8 cellular contexts compared by ENCODE assay signal in genomic region chr7:4849390-4849789, GRCh38. TPM values are rescaled to one million over a fixed set of nuclear protein-coding genes. Genes with fewer than 3 reads are reported as not detected.
DNase-seq lines count a peak whose midpoint lies in the region; FAIRE-seq and TF ChIP-seq lines count a peak whose summit lies in the region.

No MANE protein-coding gene starts in this region.

- dilution Hi-C loops in endothelial cell of umbilical vein (cut with MboI; ENCODE audit: extremely low pct_ligation_motif_present, low sequenced_read_pairs): no loop called here

- H3K9me1 ChIP-seq in endothelial cell of umbilical vein (replicated peaks; ENCODE audit: control insufficient read depth, extremely low read depth, insufficient read depth, low read length): no peaks in the 10 kb centered on the region

- H3K9me3 ChIP-seq in endothelial cell of umbilical vein (replicated peaks; ENCODE audit: control insufficient read depth, insufficient read depth, low read length) (no peaks in the 10 kb centered on the region), ovary (peaks cover 0 to 4% of the 10 kb centered on the region in 2 donors), ascending aorta (peaks cover 0 to 5% of the 10 kb centered on the region in 2 donors)

- CTCF ChIA-PET in endothelial cell of umbilical vein (lab: Charles Lee): interaction anchor here (1.0 to 2.2 kb wide), 11 partner anchors 19 to 369 kb away, joined by 3 to 13 read pairs (median 4); partner anchors contain the start of gene RADIL

- no peak overlapping the region for H3K4me3 Mint-ChIP-seq in progenitor cell of endocrine pancreas (ENCODE audit: low read depth)

- no peak overlapping the region for H3K9ac ChIP-seq in endothelial cell of umbilical vein (replicated peaks; ENCODE audit: extremely low read depth, insufficient read depth, low read length)

- H4K20me1 ChIP-seq in endothelial cell of umbilical vein (replicated peaks; ENCODE audit: control insufficient read depth, extremely low read depth, insufficient read depth, low read length): no peaks in the 10 kb centered on the region

- H2AFZ ChIP-seq in endothelial cell of umbilical vein (ENCODE audit: low read depth, low read length): no peak overlapping the region

- H3K36me3 Mint-ChIP-seq in progenitor cell of endocrine pancreas (ENCODE audit: insufficient read depth): peaks cover 2% of the 10 kb centered on the region

- no peaks in the 10 kb centered on the region for H3K79me2 ChIP-seq in endothelial cell of umbilical vein (ENCODE audit: control insufficient read depth, insufficient read depth, low read length)

- peaks cover 5% of the 10 kb centered on the region for H3K9me3 Mint-ChIP-seq in progenitor cell of endocrine pancreas (ENCODE audit: low read depth)

- peak; percentile 43 for TF ChIP-seq CTCF in GM12873 (IDR thresholded peaks at IDR 0.05; ENCODE audit: insufficient read depth, low read depth, low read length, missing control alignments)
- TF ChIP-seq CTCF in endothelial cell of umbilical vein (IDR thresholded peaks at IDR 0.05; ENCODE audit: extremely low read depth in 1 of 2, insufficient read depth in 1 of 2, low read depth in 1 of 2, low read length in 2 of 2): peak; percentile 23 to 39
- peak; percentile 30 for TF ChIP-seq CTCF in progenitor cell of endocrine pancreas (IDR thresholded peaks at IDR 0.05; ENCODE audit: unreplicated experiment)
- no peak for TF ChIP-seq CTCF in ovary (IDR thresholded peaks at IDR 0.05)
- peak in 1 of 3 experiments; percentile 12 for TF ChIP-seq CTCF in ascending aorta (IDR thresholded peaks at IDR 0.05)

- POLR2A ChIA-PET in endothelial cell of umbilical vein (lab: Charles Lee): no interaction called here

- H3K4me1 ChIP-seq in endothelial cell of umbilical vein (ENCODE audit: control insufficient read depth, extremely low read depth, insufficient read depth, low read length): peaks cover 2% of the 10 kb centered on the region
- no peaks in the 10 kb centered on the region for H3K4me1 ChIP-seq in ovary (ENCODE audit: insufficient read depth)
- no peaks in the 10 kb centered on the region for H3K4me1 ChIP-seq in ascending aorta

- no peaks in the 10 kb centered on the region for H3K36me3 ChIP-seq in endothelial cell of umbilical vein (ENCODE audit: control insufficient read depth in 2 of 2, extremely low read depth in 1 of 2, insufficient read depth in 2 of 2, low read length in 2 of 2)
- H3K36me3 ChIP-seq in ovary: no peaks in the 10 kb centered on the region
- H3K36me3 ChIP-seq in ascending aorta: no peaks in the 10 kb centered on the region

- H3K27me3 ChIP-seq in endothelial cell of umbilical vein (ENCODE audit: control insufficient read depth in 2 of 2, insufficient read depth in 2 of 2, low read length in 2 of 2) (peaks cover 0 to 3% of the 10 kb centered on the region in 2 experiments), ovary (no peaks in the 10 kb centered on the region), ascending aorta (no peaks in the 10 kb centered on the region)

- peak; percentile 37 for FAIRE-seq in endothelial cell of umbilical vein (lab: Jason Lieb, UNC)

- 29 to 43% (median 30%) methylated on average over 4 of the region's 4 CpGs for WGBS in ovary, 3 donors

- in situ Hi-C loops in G401 (cut with HindIII; ENCODE audit: low sequenced_read_pairs): no loop called here

- no peaks in the 10 kb centered on the region for H3K4me1 Mint-ChIP-seq in progenitor cell of endocrine pancreas (ENCODE audit: low read depth)

- no peak overlapping the region for H3K4me2 ChIP-seq in endothelial cell of umbilical vein (ENCODE audit: insufficient read depth, low read length)

- no peak for TF ChIP-seq EP300 in ovary (IDR thresholded peaks at IDR 0.05)

- H3K4me3 ChIP-seq in endothelial cell of umbilical vein (replicated peaks in 1 of 3; ENCODE audit: insufficient read depth in 1 of 3, low read depth in 1 of 3, low read length in 3 of 3) (no peak overlapping the region), ovary (no peak overlapping the region), ascending aorta (no peak overlapping the region)

- TF ChIP-seq POLR2A in endothelial cell of umbilical vein (IDR thresholded peaks at IDR 0.05; ENCODE audit: low read depth, low read length): no peak
- TF ChIP-seq POLR2A in ovary (IDR thresholded peaks at IDR 0.05): no peak

- peak; percentile 46 for DNase-seq in AG20443 (ENCODE audit: low spot score)
- peak; percentile 81 for DNase-seq in NCI-H82 (lab: John Stamatoyannopoulos, UW)
- peak; percentile 36 for DNase-seq in endothelial cell of umbilical vein (ENCODE audit: low read depth, low spot score)
- no peak for DNase-seq in progenitor cell of endocrine pancreas (ENCODE audit: low spot score, unreplicated experiment)
- no peak for DNase-seq in ovary
- DNase-seq in ascending aorta (ENCODE audit: low spot score in 2 of 2): no peak
- DNase-seq in G401 (ENCODE audit: low spot score): no peak

- intact Hi-C loops in endothelial cell of umbilical vein (cut with micrococcal nuclease) (loop anchor here (1.0 kb wide), 1 partner anchor 236 kb away; no protein-coding TSS in a partner anchor), ovary (cut with DNase I) (no loop called here), ascending aorta (cut with DNase I) (no loop called here)

- no TSS peak for BruUV-seq in endothelial cell of umbilical vein (replicated peaks; lab: Mats Ljungman, UMichigan)

- no peak overlapping the region for H3K27ac Mint-ChIP-seq in progenitor cell of endocrine pancreas

- H3K27me3 Mint-ChIP-seq in progenitor cell of endocrine pancreas: peaks cover 12% of the 10 kb centered on the region

- no peak overlapping the region for H3K27ac ChIP-seq in endothelial cell of umbilical vein (ENCODE audit: insufficient read depth, low read depth, low read length)
- H3K27ac ChIP-seq in ovary: no peak overlapping the region
- no peak overlapping the region for H3K27ac ChIP-seq in ascending aorta

TF ChIP-seq in endothelial cell of umbilical vein, 7 proteins besides CTCF, POLR2A, EP300 and RAD21:
- no peak for TF ChIP-seq JUN (IDR thresholded peaks at IDR 0.05; ENCODE audit: borderline replicate concordance, insufficient read depth, insufficient read length, low read depth)
- TF ChIP-seq POLR2AphosphoS5 (IDR thresholded peaks at IDR 0.05; ENCODE audit: insufficient read depth, low read depth, low read length): no peak
- no peak for TF ChIP-seq MAX (IDR thresholded peaks at IDR 0.05; ENCODE audit: insufficient read depth, insufficient read length)
- no peak for TF ChIP-seq EZH2 (IDR thresholded peaks at IDR 0.05; ENCODE audit: borderline replicate concordance, low read depth, low read length, severe bottlenecking)
- no peak for TF ChIP-seq FOS (IDR thresholded peaks at IDR 0.05; ENCODE audit: borderline replicate concordance, insufficient read depth, low read length)
- TF ChIP-seq GATA2 (IDR thresholded peaks at IDR 0.05; ENCODE audit: insufficient read depth, insufficient read length, low read depth, low read length): no peak
- no peak for TF ChIP-seq MYC (IDR thresholded peaks at IDR 0.05; ENCODE audit: low read depth, low read length)
TF ChIP-seq in endothelial cell of umbilical vein: peak in this region for 0.

RNA-seq across cellular contexts. Expression of gene PAPOLB, which starts 12.4 kb away (rescaled TPM):
- 0.07 TPM in 2 replicates for total RNA-seq in endothelial cell of umbilical vein
- polyA plus RNA-seq in endothelial cell of umbilical vein: not detected in 2 replicates
- 0.03 TPM in 1 of 2 replicates, not detected in the other for polyA plus RNA-seq in endothelial cell of umbilical vein (2011; cell fraction: cytosol; rRNA removed)
- polyA plus RNA-seq in endothelial cell of umbilical vein (2011; cell fraction: nucleus; rRNA removed): 0.04 and 0.09 TPM in 2 replicates
- 0.04 TPM in 1 of 2 replicates, not detected in the other for polyA plus RNA-seq in endothelial cell of umbilical vein (2012)
- polyA minus RNA-seq in endothelial cell of umbilical vein: 0.07 and 0.25 TPM in 2 replicates
- polyA minus RNA-seq in endothelial cell of umbilical vein (2011; cell fraction: cytosol; rRNA and poly(A)+ RNA removed): not detected
- 0.58 and 0.72 TPM in 2 replicates for polyA minus RNA-seq in endothelial cell of umbilical vein (2011; cell fraction: nucleus; rRNA and poly(A)+ RNA removed)
- 0.07 and 0.10 TPM in 2 replicates for total RNA-seq in progenitor cell of endocrine pancreas
- total RNA-seq in ovary: under 1 TPM in 6 of 7 donors, not detected in 1; under 0.01 to 0.36 (median 0.09) TPM
- polyA plus RNA-seq in ovary: not detected
- not detected for total RNA-seq in ascending aorta
- total RNA-seq in G401 (2014; rRNA removed; shearing (Covaris generic)): 0.34 TPM in 1 of 2 replicates, not detected in the other

RNA-seq across cellular contexts. Expression of gene RADIL, which starts 34.1 kb away (rescaled TPM):
- 1.0 and 2.5 TPM in 2 replicates for total RNA-seq in endothelial cell of umbilical vein
- polyA plus RNA-seq in endothelial cell of umbilical vein: 1.2 and 1.8 TPM in 2 replicates
- 0.76 and 1.1 TPM in 2 replicates for polyA plus RNA-seq in endothelial cell of umbilical vein (2011; cell fraction: cytosol; rRNA removed)
- 0.94 and 1.9 TPM in 2 replicates for polyA plus RNA-seq in endothelial cell of umbilical vein (2011; cell fraction: nucleus; rRNA removed)
- 0.20 and 0.25 TPM in 2 replicates for polyA plus RNA-seq in endothelial cell of umbilical vein (2012)
- polyA minus RNA-seq in endothelial cell of umbilical vein: 0.45 and 2.9 TPM in 2 replicates
- not detected for polyA minus RNA-seq in endothelial cell of umbilical vein (2011; cell fraction: cytosol; rRNA and poly(A)+ RNA removed)
- 1.3 and 1.7 TPM in 2 replicates for polyA minus RNA-seq in endothelial cell of umbilical vein (2011; cell fraction: nucleus; rRNA and poly(A)+ RNA removed)
- total RNA-seq in progenitor cell of endocrine pancreas: 1.8 and 2.0 TPM in 2 replicates
- 1 to 10 TPM; 1.4 to 5.4 (median 2.4) TPM for total RNA-seq in ovary
- 1 to 10 TPM in 1 of 2 donors, under 1 TPM in 1; 0.98 to 2.8 TPM for polyA plus RNA-seq in ovary
- 42.4 TPM for total RNA-seq in ascending aorta
- total RNA-seq in G401 (2014; rRNA removed; shearing (Covaris generic)): 7.3 and 14.8 TPM in 2 replicates

Comparison
In these comparisons a context has a peak if more than half of its experiments do, and no peak if none do; other contexts are left out.
1. DNase-seq: peak in AG20443 (single experiment), NCI-H82 (single experiment) and endothelial cell of umbilical vein (single experiment); none in progenitor cell of endocrine pancreas (single experiment), ovary (0 of 5), ascending aorta (0 of 2) and G401 (single experiment).
2. CTCF ChIP-seq: peak in GM12873 (single experiment), endothelial cell of umbilical vein (2 of 2) and progenitor cell of endocrine pancreas (single experiment); none in ovary (0 of 3).